Comparison of ENCODE assay signal across 1 cellular context in the genomic region with DNA sequence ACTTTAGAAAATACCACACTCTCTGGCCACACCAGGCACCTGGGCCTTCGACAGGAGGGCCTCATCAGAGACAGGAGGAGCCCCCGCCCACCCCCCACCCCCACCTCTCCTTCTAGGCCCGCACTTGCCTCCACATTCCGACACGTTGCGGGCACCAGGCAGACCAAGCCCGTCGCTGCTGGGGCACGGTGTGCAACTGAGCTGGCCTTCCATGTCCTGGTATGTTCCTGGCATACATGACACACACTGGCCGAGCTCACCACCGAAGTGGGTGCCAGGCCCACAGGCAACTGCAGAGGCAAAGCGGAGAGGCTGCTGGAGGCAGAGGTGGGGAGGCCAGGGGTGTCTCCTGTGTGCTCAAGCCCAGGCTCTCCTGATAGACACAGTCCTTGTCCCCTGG.
TF ChIP-seq lines count a peak whose summit lies in the region.

No MANE protein-coding gene starts in this region.

TF ChIP-seq in WTC11, 78 proteins besides CTCF, POLR2A, EP300 and RAD21 (continued from another document):
- TF ChIP-seq, protein P1, sequence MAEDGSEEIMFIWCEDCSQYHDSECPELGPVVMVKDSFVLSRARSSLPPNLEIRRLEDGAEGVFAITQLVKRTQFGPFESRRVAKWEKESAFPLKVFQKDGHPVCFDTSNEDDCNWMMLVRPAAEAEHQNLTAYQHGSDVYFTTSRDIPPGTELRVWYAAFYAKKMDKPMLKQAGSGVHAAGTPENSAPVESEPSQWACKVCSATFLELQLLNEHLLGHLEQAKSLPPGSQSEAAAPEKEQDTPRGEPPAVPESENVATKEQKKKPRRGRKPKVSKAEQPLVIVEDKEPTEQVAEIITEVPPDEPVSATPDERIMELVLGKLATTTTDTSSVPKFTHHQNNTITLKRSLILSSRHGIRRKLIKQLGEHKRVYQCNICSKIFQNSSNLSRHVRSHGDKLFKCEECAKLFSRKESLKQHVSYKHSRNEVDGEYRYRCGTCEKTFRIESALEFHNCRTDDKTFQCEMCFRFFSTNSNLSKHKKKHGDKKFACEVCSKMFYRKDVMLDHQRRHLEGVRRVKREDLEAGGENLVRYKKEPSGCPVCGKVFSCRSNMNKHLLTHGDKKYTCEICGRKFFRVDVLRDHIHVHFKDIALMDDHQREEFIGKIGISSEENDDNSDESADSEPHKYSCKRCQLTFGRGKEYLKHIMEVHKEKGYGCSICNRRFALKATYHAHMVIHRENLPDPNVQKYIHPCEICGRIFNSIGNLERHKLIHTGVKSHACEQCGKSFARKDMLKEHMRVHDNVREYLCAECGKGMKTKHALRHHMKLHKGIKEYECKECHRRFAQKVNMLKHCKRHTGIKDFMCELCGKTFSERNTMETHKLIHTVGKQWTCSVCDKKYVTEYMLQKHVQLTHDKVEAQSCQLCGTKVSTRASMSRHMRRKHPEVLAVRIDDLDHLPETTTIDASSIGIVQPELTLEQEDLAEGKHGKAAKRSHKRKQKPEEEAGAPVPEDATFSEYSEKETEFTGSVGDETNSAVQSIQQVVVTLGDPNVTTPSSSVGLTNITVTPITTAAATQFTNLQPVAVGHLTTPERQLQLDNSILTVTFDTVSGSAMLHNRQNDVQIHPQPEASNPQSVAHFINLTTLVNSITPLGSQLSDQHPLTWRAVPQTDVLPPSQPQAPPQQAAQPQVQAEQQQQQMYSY (CRISPR knock-in tag; IDR thresholded peaks at IDR 0.05) = no peak
- TF ChIP-seq, protein P2, sequence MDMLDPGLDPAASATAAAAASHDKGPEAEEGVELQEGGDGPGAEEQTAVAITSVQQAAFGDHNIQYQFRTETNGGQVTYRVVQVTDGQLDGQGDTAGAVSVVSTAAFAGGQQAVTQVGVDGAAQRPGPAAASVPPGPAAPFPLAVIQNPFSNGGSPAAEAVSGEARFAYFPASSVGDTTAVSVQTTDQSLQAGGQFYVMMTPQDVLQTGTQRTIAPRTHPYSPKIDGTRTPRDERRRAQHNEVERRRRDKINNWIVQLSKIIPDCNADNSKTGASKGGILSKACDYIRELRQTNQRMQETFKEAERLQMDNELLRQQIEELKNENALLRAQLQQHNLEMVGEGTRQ (CRISPR knock-in tag; IDR thresholded peaks at IDR 0.05) = no peak
- TF ChIP-seq ZNF263 (CRISPR knock-in tag; IDR thresholded peaks at IDR 0.05; ENCODE audit: low read depth) = no peak
- no peak for TF ChIP-seq NFYB (CRISPR knock-in tag; conservative IDR thresholded peaks at IDR 0.05; ENCODE audit: low read depth)
- TF ChIP-seq FOXP1 (CRISPR knock-in tag; IDR thresholded peaks at IDR 0.05; ENCODE audit: borderline replicate concordance) = no peak
- no peak for TF ChIP-seq SOX15 (CRISPR knock-in tag; IDR thresholded peaks at IDR 0.05)
- no peak for TF ChIP-seq HMGA2 (CRISPR knock-in tag; IDR thresholded peaks at IDR 0.05)
